Comparison of ENCODE assay signal across 8 cellular contexts in the genomic region with DNA sequence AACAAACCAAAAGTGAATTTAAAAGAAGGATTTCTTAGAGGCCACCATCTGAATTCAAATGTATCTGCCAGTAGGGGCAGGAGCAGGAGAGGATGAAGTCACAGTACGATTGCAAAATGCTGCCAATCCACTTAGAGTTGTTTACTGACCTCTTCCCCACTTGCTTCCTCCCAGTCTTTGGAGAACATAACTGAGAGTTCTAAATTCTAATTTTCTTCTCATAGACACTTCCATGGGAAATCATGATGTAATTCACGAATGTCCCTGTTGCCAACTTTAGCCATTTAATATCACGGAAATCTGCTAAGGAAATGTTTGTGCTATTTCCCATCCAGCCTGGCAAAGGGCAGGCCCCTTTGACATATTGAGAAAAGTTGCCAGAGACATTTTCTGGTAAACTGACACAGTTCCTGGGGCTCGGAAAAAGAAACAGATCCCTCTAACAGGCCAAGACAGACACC. TPM values are rescaled to one million over a fixed set of nuclear protein-coding genes. Genes with fewer than 3 reads are reported as not detected.
DNase-seq lines count a peak whose midpoint lies in the region; ATAC-seq and TF ChIP-seq lines count a peak whose summit lies in the region.

No MANE protein-coding gene starts in this region.

- H3K4me1 ChIP-seq in adipocyte (ENCODE audit: control insufficient read depth, insufficient read depth, low read length) (peaks cover 27% of the 10 kb centered on the region), right cardiac atrium (ENCODE audit: control insufficient read depth, insufficient read depth, low read length) (no peaks in the 10 kb centered on the region), spleen (peaks cover 3 to 47% (median 32%) of the 10 kb centered on the region in 6 donors)

- intact Hi-C loops in right cardiac atrium (cut with DNase I), result no loop called here
- intact Hi-C loops in spleen (cut with DNase I; ENCODE audit: low total_unique reads), result no loop called here

- H3K36me3 Mint-ChIP-seq in HFFc6 (ENCODE audit: low read depth), result no peaks in the 10 kb centered on the region

- TF ChIP-seq CTCF in HFFc6 (IDR thresholded peaks at IDR 0.05) (peak; percentile 42; the same call in 1 of the 2 replicates), spleen (IDR thresholded peaks at IDR 0.05 in 8 of 11, conservative IDR thresholded peaks at IDR 0.05 in 3 of 11) (peak in 8 of 11 experiments; percentile 13 to 49 (median 28))

- H3K27ac Mint-ChIP-seq in HFFc6, result no peak overlapping the region

- H3K4me3 Mint-ChIP-seq in HFFc6, result no peak overlapping the region

- H3K9me3 Mint-ChIP-seq in HFFc6, result no peaks in the 10 kb centered on the region

- 22% methylated on average over 4 of the region's 4 CpGs for WGBS in right cardiac atrium
- WGBS in spleen, 5 donors, result 32 to 61% (median 40%) methylated on average over 4 of the region's 4 CpGs

- H3K4me1 Mint-ChIP-seq in HFFc6 (ENCODE audit: low read depth), result peaks cover 7% of the 10 kb centered on the region

- H3K27ac ChIP-seq in right cardiac atrium (ENCODE audit: low read length) (peak overlapping the region; percentile 93), spleen (peak overlapping the region in 7 of 8 donors; percentile 49 to 80 (median 76))

- ATAC-seq in right cardiac atrium (peak; percentile 92 to 96), HG02981 (IDR thresholded peaks at IDR 0.05; ENCODE audit: unreplicated experiment) (no peak), GM18519 (IDR thresholded peaks at IDR 0.05; ENCODE audit: low FRiP score, unreplicated experiment) (no peak)

- DNase-seq in HFFc6, result peak; percentile 15
- DNase-seq in adipocyte (ENCODE audit: low read depth), result peak; percentile 85
- peak in 1 of 3 donors; percentile 21 for DNase-seq in right cardiac atrium
- no peak for DNase-seq in spleen
- no peak for DNase-seq in activated CD4-positive, alpha-beta T cell treated with anti-CD3 and anti-CD28 coated beads for 1 hour
- DNase-seq in NCI-H2107 treated with DMSO at 0.1 percent for 48 hours (lab: John Stamatoyannopoulos, UW; ENCODE audit: unreplicated experiment), result no peak

- no peaks in the 10 kb centered on the region for H3K9me3 ChIP-seq in adipocyte (ENCODE audit: control insufficient read depth, low read length)
- H3K9me3 ChIP-seq in right cardiac atrium (ENCODE audit: control insufficient read depth, low read length), result no peaks in the 10 kb centered on the region
- H3K9me3 ChIP-seq in spleen, result no peaks in the 10 kb centered on the region

- H3K27me3 ChIP-seq in adipocyte (replicated peaks; ENCODE audit: control insufficient read depth, insufficient read depth, low read length) (no peaks in the 10 kb centered on the region), right cardiac atrium (ENCODE audit: control insufficient read depth, insufficient read depth) (no peaks in the 10 kb centered on the region), spleen (replicated peaks in 1 of 7) (no peaks in the 10 kb centered on the region)

- peaks cover 5% of the 10 kb centered on the region for H3K27me3 Mint-ChIP-seq in HFFc6 (ENCODE audit: insufficient read depth)

- H3K9ac ChIP-seq in adipocyte (ENCODE audit: low read length), result peak overlapping the region; percentile 83

- peak overlapping the region; percentile 60 for H3K4me3 ChIP-seq in adipocyte (ENCODE audit: low read length)
- no peak overlapping the region for H3K4me3 ChIP-seq in right cardiac atrium (ENCODE audit: low read length)
- no peak overlapping the region for H3K4me3 ChIP-seq in spleen

- no peaks in the 10 kb centered on the region for H3K36me3 ChIP-seq in adipocyte (ENCODE audit: control insufficient read depth, insufficient read depth, low read length, severe bottlenecking)
- H3K36me3 ChIP-seq in spleen, result no peaks in the 10 kb centered on the region

- no peak for TF ChIP-seq POLR2A in spleen (IDR thresholded peaks at IDR 0.05)

RNA-seq across cellular contexts. Expression of gene NOCT, which starts 33.6 kb away (rescaled TPM):
- total RNA-seq in HFFc6 (2021; fragmentation: NEBNext Ultra II Directional; extraction: Animal tissue kit (Norgen Biotek cat#: 25700)), result 10 to 100 TPM; 16.7 to 23.5 (median 18.3) TPM
- 10 to 100 TPM in 1 of 4 donors, 1 to 10 TPM in 3; 5.5 to 10.6 (median 9.7) TPM for total RNA-seq in right cardiac atrium
- polyA plus RNA-seq in right cardiac atrium, result 4.7 TPM
- total RNA-seq in spleen, result 10 to 100 TPM in 1 of 7 donors, 1 to 10 TPM in 6; 2.4 to 12.4 (median 7.0) TPM
- 1 to 10 TPM in 1 of 3 donors, under 1 TPM in 2; 0.37 to 1.6 (median 0.89) TPM for polyA plus RNA-seq in spleen

Comparison
In these comparisons a context has a peak if more than half of its experiments do, and no peak if none do; other contexts are left out.
1. DNase-seq: peak in HFFc6 (single experiment) and adipocyte (single experiment); none in spleen (single experiment), activated CD4-positive, alpha-beta T cell treated with anti-CD3 and anti-CD28 coated beads for 1 hour (single experiment) and NCI-H2107 treated with DMSO at 0.1 percent for 48 hours (single experiment).
2. ATAC-seq: peak in right cardiac atrium (2 of 2); none in HG02981 (single experiment) and GM18519 (single experiment).